Comparison of ENCODE assay signal across 1 cellular context in the genomic region with DNA sequence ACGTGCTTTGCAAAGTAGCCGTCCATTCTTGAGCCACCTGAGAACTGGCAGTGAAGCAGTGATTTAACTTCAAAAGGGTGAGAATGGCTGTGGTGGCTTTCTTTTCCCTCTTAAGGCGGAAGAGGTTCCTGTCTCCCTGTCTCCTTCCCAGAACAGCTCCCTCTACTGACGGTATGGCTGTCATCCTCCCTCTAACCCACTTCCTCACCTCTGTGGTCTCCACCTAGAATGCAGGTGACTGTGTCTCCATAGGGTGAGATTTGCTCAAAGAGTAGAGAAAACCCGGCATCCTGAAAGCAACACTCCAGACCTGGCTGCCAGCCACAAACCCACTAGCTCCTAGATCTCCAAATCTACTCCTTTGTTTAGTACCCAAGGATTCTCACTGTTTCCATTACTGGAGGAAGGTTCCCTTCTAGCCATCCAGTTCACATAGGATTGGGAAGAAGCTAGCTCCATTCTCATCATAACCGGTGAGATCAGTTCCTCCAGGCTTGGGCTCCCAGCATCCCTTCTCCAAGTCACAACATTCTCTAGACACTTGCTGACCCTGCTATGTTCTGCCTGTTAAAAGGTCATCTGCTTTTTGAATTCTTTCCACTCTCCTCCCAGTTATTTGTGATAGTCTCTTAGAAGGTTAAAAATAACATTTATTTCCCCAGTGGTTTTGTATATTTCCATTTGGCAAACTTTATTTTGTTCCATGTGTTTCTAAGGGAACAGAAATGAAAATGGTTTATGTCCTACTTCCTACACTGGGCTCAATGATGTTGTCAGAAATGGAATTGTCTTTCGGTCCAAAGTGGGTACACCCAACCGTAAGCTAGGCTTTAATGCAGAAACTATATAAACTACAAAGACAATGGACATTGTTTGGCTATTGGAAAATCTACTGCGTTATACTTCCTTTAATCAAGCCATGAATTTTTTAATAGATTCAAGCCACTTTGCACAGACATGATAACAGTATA.
TF ChIP-seq lines count a peak whose summit lies in the region.

No MANE protein-coding gene starts in this region.

TF ChIP-seq in HCT116, 20 proteins besides CTCF, POLR2A, EP300 and RAD21 (continued from another document):
- TF ChIP-seq, protein P1, sequence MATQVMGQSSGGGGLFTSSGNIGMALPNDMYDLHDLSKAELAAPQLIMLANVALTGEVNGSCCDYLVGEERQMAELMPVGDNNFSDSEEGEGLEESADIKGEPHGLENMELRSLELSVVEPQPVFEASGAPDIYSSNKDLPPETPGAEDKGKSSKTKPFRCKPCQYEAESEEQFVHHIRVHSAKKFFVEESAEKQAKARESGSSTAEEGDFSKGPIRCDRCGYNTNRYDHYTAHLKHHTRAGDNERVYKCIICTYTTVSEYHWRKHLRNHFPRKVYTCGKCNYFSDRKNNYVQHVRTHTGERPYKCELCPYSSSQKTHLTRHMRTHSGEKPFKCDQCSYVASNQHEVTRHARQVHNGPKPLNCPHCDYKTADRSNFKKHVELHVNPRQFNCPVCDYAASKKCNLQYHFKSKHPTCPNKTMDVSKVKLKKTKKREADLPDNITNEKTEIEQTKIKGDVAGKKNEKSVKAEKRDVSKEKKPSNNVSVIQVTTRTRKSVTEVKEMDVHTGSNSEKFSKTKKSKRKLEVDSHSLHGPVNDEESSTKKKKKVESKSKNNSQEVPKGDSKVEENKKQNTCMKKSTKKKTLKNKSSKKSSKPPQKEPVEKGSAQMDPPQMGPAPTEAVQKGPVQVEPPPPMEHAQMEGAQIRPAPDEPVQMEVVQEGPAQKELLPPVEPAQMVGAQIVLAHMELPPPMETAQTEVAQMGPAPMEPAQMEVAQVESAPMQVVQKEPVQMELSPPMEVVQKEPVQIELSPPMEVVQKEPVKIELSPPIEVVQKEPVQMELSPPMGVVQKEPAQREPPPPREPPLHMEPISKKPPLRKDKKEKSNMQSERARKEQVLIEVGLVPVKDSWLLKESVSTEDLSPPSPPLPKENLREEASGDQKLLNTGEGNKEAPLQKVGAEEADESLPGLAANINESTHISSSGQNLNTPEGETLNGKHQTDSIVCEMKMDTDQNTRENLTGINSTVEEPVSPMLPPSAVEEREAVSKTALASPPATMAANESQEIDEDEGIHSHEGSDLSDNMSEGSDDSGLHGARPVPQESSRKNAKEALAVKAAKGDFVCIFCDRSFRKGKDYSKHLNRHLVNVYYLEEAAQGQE (IDR thresholded peaks at IDR 0.05; ENCODE audit: low read depth) = no peak
- no peak for TF ChIP-seq EGR1 (IDR thresholded peaks at IDR 0.05; ENCODE audit: low read depth)
- TF ChIP-seq YY1 (IDR thresholded peaks at IDR 0.05; ENCODE audit: extremely low read depth, insufficient replicate concordance, low read depth, low read length) = peak; percentile 18
- no peak for TF ChIP-seq EZH2 (IDR thresholded peaks at IDR 0.05)
- no peak for TF ChIP-seq ZFX (IDR thresholded peaks at IDR 0.05)
- TF ChIP-seq POLR2AphosphoS5 (IDR thresholded peaks at IDR 0.05; ENCODE audit: low read depth, low read length) = no peak
- no peak for TF ChIP-seq TCF7L2 (IDR thresholded peaks at IDR 0.05; ENCODE audit: borderline replicate concordance, extremely low read depth, insufficient read depth, insufficient read length)
- no peak for TF ChIP-seq JUND (IDR thresholded peaks at IDR 0.05)
